In genomic region chr6:31958741-31959739, GRCh38 we compare ENCODE assay signal across 1 cellular context.
TF ChIP-seq lines count a peak whose summit lies in the region.

A gene with protein sequence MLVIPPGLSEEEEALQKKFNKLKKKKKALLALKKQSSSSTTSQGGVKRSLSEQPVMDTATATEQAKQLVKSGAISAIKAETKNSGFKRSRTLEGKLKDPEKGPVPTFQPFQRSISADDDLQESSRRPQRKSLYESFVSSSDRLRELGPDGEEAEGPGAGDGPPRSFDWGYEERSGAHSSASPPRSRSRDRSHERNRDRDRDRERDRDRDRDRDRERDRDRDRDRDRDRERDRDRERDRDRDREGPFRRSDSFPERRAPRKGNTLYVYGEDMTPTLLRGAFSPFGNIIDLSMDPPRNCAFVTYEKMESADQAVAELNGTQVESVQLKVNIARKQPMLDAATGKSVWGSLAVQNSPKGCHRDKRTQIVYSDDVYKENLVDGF (minus strand): TSS chr6:31958971. CDS start chr6:31958446, 525 bp downstream.
SKIC2 (plus strand) TSS chr6:31959175; CDS start chr6:31959193, 18 bp downstream.

TF ChIP-seq in HepG2, 621 proteins besides CTCF, POLR2A, EP300 and RAD21 (continued from another document and continues in another):
- TF ChIP-seq, protein P1, sequence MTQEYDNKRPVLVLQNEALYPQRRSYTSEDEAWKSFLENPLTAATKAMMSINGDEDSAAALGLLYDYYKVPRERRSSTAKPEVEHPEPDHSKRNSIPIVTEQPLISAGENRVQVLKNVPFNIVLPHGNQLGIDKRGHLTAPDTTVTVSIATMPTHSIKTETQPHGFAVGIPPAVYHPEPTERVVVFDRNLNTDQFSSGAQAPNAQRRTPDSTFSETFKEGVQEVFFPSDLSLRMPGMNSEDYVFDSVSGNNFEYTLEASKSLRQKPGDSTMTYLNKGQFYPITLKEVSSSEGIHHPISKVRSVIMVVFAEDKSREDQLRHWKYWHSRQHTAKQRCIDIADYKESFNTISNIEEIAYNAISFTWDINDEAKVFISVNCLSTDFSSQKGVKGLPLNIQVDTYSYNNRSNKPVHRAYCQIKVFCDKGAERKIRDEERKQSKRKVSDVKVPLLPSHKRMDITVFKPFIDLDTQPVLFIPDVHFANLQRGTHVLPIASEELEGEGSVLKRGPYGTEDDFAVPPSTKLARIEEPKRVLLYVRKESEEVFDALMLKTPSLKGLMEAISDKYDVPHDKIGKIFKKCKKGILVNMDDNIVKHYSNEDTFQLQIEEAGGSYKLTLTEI (CRISPR knock-in tag; conservative IDR thresholded peaks at IDR 0.05): no peak
- TF ChIP-seq ZNF235 (CRISPR knock-in tag; IDR thresholded peaks at IDR 0.05; ENCODE audit: borderline replicate concordance) (no peak), CAMTA2 (CRISPR knock-in tag; IDR thresholded peaks at IDR 0.05; ENCODE audit: borderline replicate concordance) (no peak), ZNF550 (CRISPR knock-in tag; IDR thresholded peaks at IDR 0.05; ENCODE audit: borderline replicate concordance) (no peak), HOXA3 (CRISPR knock-in tag; IDR thresholded peaks at IDR 0.05) (peak; percentile 100), ZNF569 (CRISPR knock-in tag; IDR thresholded peaks at IDR 0.05; ENCODE audit: borderline replicate concordance) (no peak), PCBP2 (optimal IDR thresholded peaks at IDR 0.05; ENCODE audit: low read depth, low read length, poor library complexity, severe bottlenecking) (no peak), DMAP1 (CRISPR knock-in tag; IDR thresholded peaks at IDR 0.05) (peak; percentile 87), RBAK (CRISPR knock-in tag; IDR thresholded peaks at IDR 0.05) (no peak), MED1 (CRISPR knock-in tag; IDR thresholded peaks at IDR 0.05) (peak; percentile 90), DPF2 (CRISPR knock-in tag; IDR thresholded peaks at IDR 0.05; ENCODE audit: borderline replicate concordance, low read depth) (0 out of 2 replicates have a peak, but pooled peaks have one; percentile 43), AKAP8 (CRISPR knock-in tag; IDR thresholded peaks at IDR 0.05) (0 out of 2 replicates have a peak, but pooled peaks have one; percentile 44), NFE2L1 (CRISPR knock-in tag; IDR thresholded peaks at IDR 0.05; ENCODE audit: borderline replicate concordance) (no peak), JUN (CRISPR knock-in tag; IDR thresholded peaks at IDR 0.05) (no peak), ZNF841 (CRISPR knock-in tag; IDR thresholded peaks at IDR 0.05; ENCODE audit: borderline replicate concordance) (no peak), HOXD1 (CRISPR knock-in tag; IDR thresholded peaks at IDR 0.05) (peak; percentile 95), KMT2B (CRISPR knock-in tag; IDR thresholded peaks at IDR 0.05) (peak; percentile 95), ZBTB34 (CRISPR knock-in tag; IDR thresholded peaks at IDR 0.05) (peak; percentile 72), FOSL2 (CRISPR knock-in tag; IDR thresholded peaks at IDR 0.05) (peak; percentile 67), BRCA1 (CRISPR knock-in tag; IDR thresholded peaks at IDR 0.05) (peak; percentile 93; the same call in 1 of the 2 replicates), ZNF790 (CRISPR knock-in tag; IDR thresholded peaks at IDR 0.05; ENCODE audit: borderline replicate concordance) (peak; percentile 93), DMTF1 (CRISPR knock-in tag; IDR thresholded peaks at IDR 0.05) (no peak), ZNF3 (CRISPR knock-in tag; IDR thresholded peaks at IDR 0.05) (no peak), KLF6 (CRISPR knock-in tag; IDR thresholded peaks at IDR 0.05) (peak; percentile 80), JUNB (CRISPR knock-in tag; IDR thresholded peaks at IDR 0.05; ENCODE audit: borderline replicate concordance) (no peak), CHD4 (IDR thresholded peaks at IDR 0.05; ENCODE audit: borderline replicate concordance, low read length) (0 out of 2 replicates have a peak, but pooled peaks have one; percentile 37), ZNF256 (CRISPR knock-in tag; conservative IDR thresholded peaks at IDR 0.05) (peak; percentile 80), SUZ12 (IDR thresholded peaks at IDR 0.05; ENCODE audit: low read depth, low read length) (no peak), HNRNPUL1 (IDR thresholded peaks at IDR 0.05; ENCODE audit: low read depth, low read length) (no peak), ZNF160 (CRISPR knock-in tag; IDR thresholded peaks at IDR 0.05) (peak; percentile 67), MXD4 (CRISPR knock-in tag; IDR thresholded peaks at IDR 0.05) (peak; percentile 84; the same call in 1 of the 2 replicates), GTF2F1 (IDR thresholded peaks at IDR 0.05; ENCODE audit: low read length) (no peak), ZNF652 (CRISPR knock-in tag; IDR thresholded peaks at IDR 0.05; ENCODE audit: borderline replicate concordance, low read depth) (no peak), MXI1 (IDR thresholded peaks at IDR 0.05; ENCODE audit: borderline replicate concordance, low read depth, low read length) (peak; percentile 96; the same call in 1 of the 3 replicates), SOX13 (IDR thresholded peaks at IDR 0.05) (no peak), SOX13 (CRISPR knock-in tag; conservative IDR thresholded peaks at IDR 0.05 in 1 of 2, IDR thresholded peaks at IDR 0.05 in 1 of 2) (peak in 1 of 2 experiments; percentile 57; a peak in 2 of 4 replicates)
- TF ChIP-seq, protein P2, sequence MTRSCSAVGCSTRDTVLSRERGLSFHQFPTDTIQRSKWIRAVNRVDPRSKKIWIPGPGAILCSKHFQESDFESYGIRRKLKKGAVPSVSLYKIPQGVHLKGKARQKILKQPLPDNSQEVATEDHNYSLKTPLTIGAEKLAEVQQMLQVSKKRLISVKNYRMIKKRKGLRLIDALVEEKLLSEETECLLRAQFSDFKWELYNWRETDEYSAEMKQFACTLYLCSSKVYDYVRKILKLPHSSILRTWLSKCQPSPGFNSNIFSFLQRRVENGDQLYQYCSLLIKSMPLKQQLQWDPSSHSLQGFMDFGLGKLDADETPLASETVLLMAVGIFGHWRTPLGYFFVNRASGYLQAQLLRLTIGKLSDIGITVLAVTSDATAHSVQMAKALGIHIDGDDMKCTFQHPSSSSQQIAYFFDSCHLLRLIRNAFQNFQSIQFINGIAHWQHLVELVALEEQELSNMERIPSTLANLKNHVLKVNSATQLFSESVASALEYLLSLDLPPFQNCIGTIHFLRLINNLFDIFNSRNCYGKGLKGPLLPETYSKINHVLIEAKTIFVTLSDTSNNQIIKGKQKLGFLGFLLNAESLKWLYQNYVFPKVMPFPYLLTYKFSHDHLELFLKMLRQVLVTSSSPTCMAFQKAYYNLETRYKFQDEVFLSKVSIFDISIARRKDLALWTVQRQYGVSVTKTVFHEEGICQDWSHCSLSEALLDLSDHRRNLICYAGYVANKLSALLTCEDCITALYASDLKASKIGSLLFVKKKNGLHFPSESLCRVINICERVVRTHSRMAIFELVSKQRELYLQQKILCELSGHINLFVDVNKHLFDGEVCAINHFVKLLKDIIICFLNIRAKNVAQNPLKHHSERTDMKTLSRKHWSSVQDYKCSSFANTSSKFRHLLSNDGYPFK (CRISPR knock-in tag; IDR thresholded peaks at IDR 0.05; ENCODE audit: borderline replicate concordance): peak; percentile 96
- TF ChIP-seq, protein P3, sequence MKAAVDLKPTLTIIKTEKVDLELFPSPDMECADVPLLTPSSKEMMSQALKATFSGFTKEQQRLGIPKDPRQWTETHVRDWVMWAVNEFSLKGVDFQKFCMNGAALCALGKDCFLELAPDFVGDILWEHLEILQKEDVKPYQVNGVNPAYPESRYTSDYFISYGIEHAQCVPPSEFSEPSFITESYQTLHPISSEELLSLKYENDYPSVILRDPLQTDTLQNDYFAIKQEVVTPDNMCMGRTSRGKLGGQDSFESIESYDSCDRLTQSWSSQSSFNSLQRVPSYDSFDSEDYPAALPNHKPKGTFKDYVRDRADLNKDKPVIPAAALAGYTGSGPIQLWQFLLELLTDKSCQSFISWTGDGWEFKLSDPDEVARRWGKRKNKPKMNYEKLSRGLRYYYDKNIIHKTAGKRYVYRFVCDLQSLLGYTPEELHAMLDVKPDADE (CRISPR knock-in tag; IDR thresholded peaks at IDR 0.05): no peak
- TF ChIP-seq, protein P4, sequence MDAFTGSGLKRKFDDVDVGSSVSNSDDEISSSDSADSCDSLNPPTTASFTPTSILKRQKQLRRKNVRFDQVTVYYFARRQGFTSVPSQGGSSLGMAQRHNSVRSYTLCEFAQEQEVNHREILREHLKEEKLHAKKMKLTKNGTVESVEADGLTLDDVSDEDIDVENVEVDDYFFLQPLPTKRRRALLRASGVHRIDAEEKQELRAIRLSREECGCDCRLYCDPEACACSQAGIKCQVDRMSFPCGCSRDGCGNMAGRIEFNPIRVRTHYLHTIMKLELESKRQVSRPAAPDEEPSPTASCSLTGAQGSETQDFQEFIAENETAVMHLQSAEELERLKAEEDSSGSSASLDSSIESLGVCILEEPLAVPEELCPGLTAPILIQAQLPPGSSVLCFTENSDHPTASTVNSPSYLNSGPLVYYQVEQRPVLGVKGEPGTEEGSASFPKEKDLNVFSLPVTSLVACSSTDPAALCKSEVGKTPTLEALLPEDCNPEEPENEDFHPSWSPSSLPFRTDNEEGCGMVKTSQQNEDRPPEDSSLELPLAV (CRISPR knock-in tag; conservative IDR thresholded peaks at IDR 0.05; ENCODE audit: low read depth): no peak
- TF ChIP-seq, protein P5, sequence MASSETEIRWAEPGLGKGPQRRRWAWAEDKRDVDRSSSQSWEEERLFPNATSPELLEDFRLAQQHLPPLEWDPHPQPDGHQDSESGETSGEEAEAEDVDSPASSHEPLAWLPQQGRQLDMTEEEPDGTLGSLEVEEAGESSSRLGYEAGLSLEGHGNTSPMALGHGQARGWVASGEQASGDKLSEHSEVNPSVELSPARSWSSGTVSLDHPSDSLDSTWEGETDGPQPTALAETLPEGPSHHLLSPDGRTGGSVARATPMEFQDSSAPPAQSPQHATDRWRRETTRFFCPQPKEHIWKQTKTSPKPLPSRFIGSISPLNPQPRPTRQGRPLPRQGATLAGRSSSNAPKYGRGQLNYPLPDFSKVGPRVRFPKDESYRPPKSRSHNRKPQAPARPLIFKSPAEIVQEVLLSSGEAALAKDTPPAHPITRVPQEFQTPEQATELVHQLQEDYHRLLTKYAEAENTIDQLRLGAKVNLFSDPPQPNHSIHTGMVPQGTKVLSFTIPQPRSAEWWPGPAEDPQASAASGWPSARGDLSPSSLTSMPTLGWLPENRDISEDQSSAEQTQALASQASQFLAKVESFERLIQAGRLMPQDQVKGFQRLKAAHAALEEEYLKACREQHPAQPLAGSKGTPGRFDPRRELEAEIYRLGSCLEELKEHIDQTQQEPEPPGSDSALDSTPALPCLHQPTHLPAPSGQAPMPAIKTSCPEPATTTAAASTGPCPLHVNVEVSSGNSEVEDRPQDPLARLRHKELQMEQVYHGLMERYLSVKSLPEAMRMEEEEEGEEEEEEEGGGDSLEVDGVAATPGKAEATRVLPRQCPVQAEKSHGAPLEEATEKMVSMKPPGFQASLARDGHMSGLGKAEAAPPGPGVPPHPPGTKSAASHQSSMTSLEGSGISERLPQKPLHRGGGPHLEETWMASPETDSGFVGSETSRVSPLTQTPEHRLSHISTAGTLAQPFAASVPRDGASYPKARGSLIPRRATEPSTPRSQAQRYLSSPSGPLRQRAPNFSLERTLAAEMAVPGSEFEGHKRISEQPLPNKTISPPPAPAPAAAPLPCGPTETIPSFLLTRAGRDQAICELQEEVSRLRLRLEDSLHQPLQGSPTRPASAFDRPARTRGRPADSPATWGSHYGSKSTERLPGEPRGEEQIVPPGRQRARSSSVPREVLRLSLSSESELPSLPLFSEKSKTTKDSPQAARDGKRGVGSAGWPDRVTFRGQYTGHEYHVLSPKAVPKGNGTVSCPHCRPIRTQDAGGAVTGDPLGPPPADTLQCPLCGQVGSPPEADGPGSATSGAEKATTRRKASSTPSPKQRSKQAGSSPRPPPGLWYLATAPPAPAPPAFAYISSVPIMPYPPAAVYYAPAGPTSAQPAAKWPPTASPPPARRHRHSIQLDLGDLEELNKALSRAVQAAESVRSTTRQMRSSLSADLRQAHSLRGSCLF (CRISPR knock-in tag; IDR thresholded peaks at IDR 0.05; ENCODE audit: borderline replicate concordance): no peak
- TF ChIP-seq, protein P6, sequence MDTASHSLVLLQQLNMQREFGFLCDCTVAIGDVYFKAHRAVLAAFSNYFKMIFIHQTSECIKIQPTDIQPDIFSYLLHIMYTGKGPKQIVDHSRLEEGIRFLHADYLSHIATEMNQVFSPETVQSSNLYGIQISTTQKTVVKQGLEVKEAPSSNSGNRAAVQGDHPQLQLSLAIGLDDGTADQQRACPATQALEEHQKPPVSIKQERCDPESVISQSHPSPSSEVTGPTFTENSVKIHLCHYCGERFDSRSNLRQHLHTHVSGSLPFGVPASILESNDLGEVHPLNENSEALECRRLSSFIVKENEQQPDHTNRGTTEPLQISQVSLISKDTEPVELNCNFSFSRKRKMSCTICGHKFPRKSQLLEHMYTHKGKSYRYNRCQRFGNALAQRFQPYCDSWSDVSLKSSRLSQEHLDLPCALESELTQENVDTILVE (CRISPR knock-in tag; IDR thresholded peaks at IDR 0.05): peak; percentile 97
- TF ChIP-seq, protein P7, sequence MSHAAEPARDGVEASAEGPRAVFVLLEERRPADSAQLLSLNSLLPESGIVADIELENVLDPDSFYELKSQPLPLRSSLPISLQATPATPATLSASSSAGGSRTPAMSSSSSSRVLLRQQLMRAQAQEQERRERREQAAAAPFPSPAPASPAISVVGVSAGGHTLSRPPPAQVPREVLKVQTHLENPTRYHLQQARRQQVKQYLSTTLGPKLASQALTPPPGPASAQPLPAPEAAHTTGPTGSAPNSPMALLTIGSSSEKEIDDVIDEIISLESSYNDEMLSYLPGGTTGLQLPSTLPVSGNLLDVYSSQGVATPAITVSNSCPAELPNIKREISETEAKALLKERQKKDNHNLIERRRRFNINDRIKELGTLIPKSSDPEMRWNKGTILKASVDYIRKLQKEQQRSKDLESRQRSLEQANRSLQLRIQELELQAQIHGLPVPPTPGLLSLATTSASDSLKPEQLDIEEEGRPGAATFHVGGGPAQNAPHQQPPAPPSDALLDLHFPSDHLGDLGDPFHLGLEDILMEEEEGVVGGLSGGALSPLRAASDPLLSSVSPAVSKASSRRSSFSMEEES (CRISPR knock-in tag; IDR thresholded peaks at IDR 0.05): peak; percentile 70
